Comparison of ENCODE assay signal across 1 cellular context in genomic region chr7:191105-192034, GRCh38.
TF ChIP-seq lines count a peak whose summit lies in the region.

No MANE protein-coding gene starts in this region.

TF ChIP-seq in IMR-90, 13 proteins besides CTCF, POLR2A, EP300 and RAD21:
- TF ChIP-seq CHD1 (IDR thresholded peaks at IDR 0.05; ENCODE audit: low read depth, low read length) (0 out of 2 replicates have a peak, but pooled peaks have one; percentile 50), BHLHE40 (IDR thresholded peaks at IDR 0.05; ENCODE audit: low read depth, low read length) (peak; percentile 91), RFX5 (IDR thresholded peaks at IDR 0.05; ENCODE audit: low read depth, low read length) (peak; percentile 29; the same call in 1 of the 2 replicates), MXI1 (IDR thresholded peaks at IDR 0.05; ENCODE audit: borderline replicate concordance, low read depth, low read length) (peak; percentile 66; the same call in 1 of the 2 replicates), USF2 (IDR thresholded peaks at IDR 0.05; ENCODE audit: low read depth, low read length) (peak; percentile 22; the same call in 1 of the 2 replicates), RCOR1 (IDR thresholded peaks at IDR 0.05; ENCODE audit: insufficient replicate concordance, low read length) (peak; percentile 69), CEBPB (IDR thresholded peaks at IDR 0.05; ENCODE audit: low read depth, low read length) (peak; percentile 8; the same call in 1 of the 2 replicates), MAZ (IDR thresholded peaks at IDR 0.05; ENCODE audit: borderline replicate concordance, low read depth, low read length) (no peak), SMC3 (IDR thresholded peaks at IDR 0.05; ENCODE audit: low read depth, low read length) (peak; percentile 19; the same call in 1 of the 2 replicates), FOS (IDR thresholded peaks at IDR 0.05; ENCODE audit: low read depth, low read length) (no peak), NFE2L2 (IDR thresholded peaks at IDR 0.05; ENCODE audit: low read depth, low read length) (no peak), MAFK (IDR thresholded peaks at IDR 0.05; ENCODE audit: low read depth, low read length) (no peak)
- TF ChIP-seq, protein P1, sequence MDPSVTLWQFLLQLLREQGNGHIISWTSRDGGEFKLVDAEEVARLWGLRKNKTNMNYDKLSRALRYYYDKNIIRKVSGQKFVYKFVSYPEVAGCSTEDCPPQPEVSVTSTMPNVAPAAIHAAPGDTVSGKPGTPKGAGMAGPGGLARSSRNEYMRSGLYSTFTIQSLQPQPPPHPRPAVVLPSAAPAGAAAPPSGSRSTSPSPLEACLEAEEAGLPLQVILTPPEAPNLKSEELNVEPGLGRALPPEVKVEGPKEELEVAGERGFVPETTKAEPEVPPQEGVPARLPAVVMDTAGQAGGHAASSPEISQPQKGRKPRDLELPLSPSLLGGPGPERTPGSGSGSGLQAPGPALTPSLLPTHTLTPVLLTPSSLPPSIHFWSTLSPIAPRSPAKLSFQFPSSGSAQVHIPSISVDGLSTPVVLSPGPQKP (IDR thresholded peaks at IDR 0.05; ENCODE audit: borderline replicate concordance, low read depth, low read length), result no peak
